24 cellular contexts compared by ENCODE assay signal in genomic region chr13:100738176-100738855, GRCh38.
"Had no signal": no experiment of that assay in that cellular context is flagged by ENCODE, and none has a peak within 500 bp of the region (broad histone marks: within the 10 kb centered on the region; RNA-seq: fewer than 3 reads in every experiment).

No MANE protein-coding gene starts in this region.

- H3K9me3 Mint-ChIP-seq: activated T-cell treated with anti-CD3 and anti-CD28 coated beads, Interleukin-2, amount 50 U/mL, for 24 hours; activated T-helper 2 cell treated with anti-CD3 and anti-CD28 coated beads, Interferon-gamma antibody, Interleukin-2, Interleukin-4, amounts not matched to agents 10 μg/mL and 5 μg/mL and 100 μg/mL, durations not matched to agents 14 hours and 24 hours and 36 hours; central memory CD8-positive, alpha-beta T cell had no signal

- H3K4me1 Mint-ChIP-seq: activated naive CD8-positive, alpha-beta T cell treated with anti-CD3 and anti-CD28 coated beads for 36 hours; central memory CD8-positive, alpha-beta T cell; naive thymus-derived CD8-positive, alpha-beta T cell; neural progenitor cell had no signal

- H3K36me3 ChIP-seq: breast epithelium, left ventricle myocardium inferior, neural progenitor cell, spleen, thoracic aorta, vagina, WERI-Rb-1 had no signal

- H3K27ac Mint-ChIP-seq: activated naive CD8-positive, alpha-beta T cell treated with anti-CD3 and anti-CD28 coated beads for 36 hours; activated T-cell treated with anti-CD3 and anti-CD28 coated beads, Interleukin-2, amount 50 U/mL, for 24 hours; activated T-helper 2 cell treated with anti-CD3 and anti-CD28 coated beads, Interferon-gamma antibody, Interleukin-2, Interleukin-4, amounts not matched to agents 10 μg/mL and 5 μg/mL and 100 μg/mL, durations not matched to agents 14 hours and 24 hours and 36 hours; mesothelial cell of epicardium; neural progenitor cell; progenitor cell of endocrine pancreas; type B pancreatic cell had no signal

- H3K9me3 ChIP-seq: breast epithelium, left ventricle myocardium inferior, thoracic aorta, vagina had no signal

- H3K27me3 ChIP-seq: breast epithelium, hepatocyte, neural progenitor cell, vagina had no signal

- H3K4me1 ChIP-seq: breast epithelium, left ventricle myocardium inferior, neural progenitor cell, spleen, vagina had no signal

- H3K27me3 Mint-ChIP-seq: progenitor cell of endocrine pancreas, type B pancreatic cell had no signal

- H3K36me3 Mint-ChIP-seq: activated naive CD8-positive, alpha-beta T cell treated with anti-CD3 and anti-CD28 coated beads for 36 hours; mesothelial cell of epicardium; neural progenitor cell; type B pancreatic cell had no signal

- DNase-seq: activated CD4-positive, alpha-beta T cell treated with anti-CD3 and anti-CD28 coated beads for 1 hour; activated CD8-positive, alpha-beta memory T cell treated with anti-CD3 and anti-CD28 coated beads, Interleukin-2, amount 50 U/mL, for 4 hours; activated naive CD4-positive, alpha-beta T cell; activated naive CD8-positive, alpha-beta T cell treated with anti-CD3 and anti-CD28 coated beads for 36 hours; activated T-cell treated with anti-CD3 and anti-CD28 coated beads, Interleukin-2, amount 50 U/mL, for 24 hours; effector memory CD4-positive, alpha-beta T cell; glutamatergic neuron; left ventricle myocardium inferior; naive thymus-derived CD8-positive, alpha-beta T cell; spleen; stimulated activated CD4-positive, alpha-beta T cell treated with anti-CD3 and anti-CD28 coated beads, Interleukin-4, amount 100 ng/mL, for 24 hours; stimulated activated naive CD4-positive, alpha-beta T cell treated with Interleukin-2 at 50 U/mL for 16 hours; WERI-Rb-1 had no signal

- H3K4me3 ChIP-seq: breast epithelium, hepatocyte, left ventricle myocardium inferior, neural progenitor cell, spleen, thoracic aorta, vagina had no signal

- H3K4me3 Mint-ChIP-seq: activated naive CD8-positive, alpha-beta T cell treated with anti-CD3 and anti-CD28 coated beads for 36 hours; activated T-cell treated with anti-CD3 and anti-CD28 coated beads, Interleukin-2, amount 50 U/mL, for 24 hours; central memory CD8-positive, alpha-beta T cell; mesothelial cell of epicardium; naive thymus-derived CD8-positive, alpha-beta T cell; neural progenitor cell; type B pancreatic cell had no signal

- H3K27ac ChIP-seq: breast epithelium, hepatocyte, left ventricle myocardium inferior, neural progenitor cell, spleen, thoracic aorta, vagina, WERI-Rb-1 had no signal

- ATAC-seq: esophagus mucosa; naive thymus-derived CD8-positive, alpha-beta T cell had no signal
